16 cellular contexts compared by ENCODE assay signal in the genomic region with DNA sequence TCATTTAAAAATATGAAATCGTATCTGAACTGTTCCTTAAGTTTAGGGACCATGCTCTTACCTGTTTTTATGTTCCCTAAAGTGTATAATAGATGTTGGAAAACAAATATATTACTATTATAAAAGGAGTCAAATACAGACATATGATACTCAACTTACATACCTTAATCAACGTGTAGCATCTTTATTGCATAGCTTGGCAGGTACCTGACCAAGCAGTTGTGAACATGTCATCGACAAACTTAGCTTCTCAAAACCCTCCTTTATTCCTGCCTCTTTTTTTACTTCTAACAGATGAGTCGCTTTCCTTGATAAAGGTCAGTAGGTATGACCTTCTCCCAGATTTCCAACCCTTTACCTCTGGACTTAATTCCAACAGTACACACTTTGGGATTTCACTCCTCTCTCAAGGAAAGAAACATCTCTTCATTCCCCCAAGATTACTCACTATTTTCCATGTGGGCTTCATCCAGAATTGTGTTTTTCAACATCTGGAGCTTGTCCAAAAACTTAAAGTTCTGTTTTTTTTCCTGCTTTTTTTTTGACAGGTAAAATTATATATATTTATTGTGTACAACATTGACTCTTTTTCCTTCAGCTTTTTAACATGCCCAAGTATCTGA. TPM values are rescaled to one million over a fixed set of nuclear protein-coding genes. Genes with fewer than 3 reads are reported as not detected.
DNase-seq lines count a peak whose midpoint lies in the region; ATAC-seq and TF ChIP-seq lines count a peak whose summit lies in the region.
"Had no signal": no experiment of that assay in that cellular context is flagged by ENCODE, and none has a peak within 500 bp of the region (broad histone marks: within the 10 kb centered on the region; RNA-seq: fewer than 3 reads in every experiment).

No MANE protein-coding gene starts in this region.

- peak overlapping the region; percentile 15 for H3K9ac ChIP-seq in adipocyte (ENCODE audit: low read length)

- no peaks in the 10 kb centered on the region for H3K9me3 Mint-ChIP-seq in natural killer cell
- no peaks in the 10 kb centered on the region for H3K9me3 Mint-ChIP-seq in natural killer cell treated with Interleukin-12 subunit alpha and Interleukin-12 subunit beta and Interleukin-15 and Interleukin-18, amount 100 ng/mL, for 72 hours
- H3K9me3 Mint-ChIP-seq: activated CD4-positive, alpha-beta T cell treated with anti-CD3 and anti-CD28 coated beads, Interleukin-2, amount 10 ng/mL, durations not matched to agents 7 days and 5 days; activated T-cell treated with anti-CD3 and anti-CD28 coated beads, Interleukin-2, amount 50 U/mL, for 4 hours; naive B cell had no signal

- H3K27me3 Mint-ChIP-seq in natural killer cell (ENCODE audit: low read depth in 2 of 2): no peaks in the 10 kb centered on the region
- H3K27me3 Mint-ChIP-seq in natural killer cell treated with Interleukin-12 subunit alpha and Interleukin-12 subunit beta and Interleukin-15 and Interleukin-18, amount 100 ng/mL, for 72 hours: no peaks in the 10 kb centered on the region
- H3K27me3 Mint-ChIP-seq: activated CD4-positive, alpha-beta T cell treated with anti-CD3 and anti-CD28 coated beads, Interleukin-2, amount 10 ng/mL, durations not matched to agents 7 days and 5 days; naive B cell had no signal

- H3K27ac ChIP-seq in foreskin keratinocyte: no peak overlapping the region
- H3K27ac ChIP-seq: SJCRH30, thyroid gland had no signal

- no peaks in the 10 kb centered on the region for H3K27me3 ChIP-seq in adipocyte (replicated peaks; ENCODE audit: control insufficient read depth, insufficient read depth, low read length)
- no peaks in the 10 kb centered on the region for H3K27me3 ChIP-seq in foreskin keratinocyte
- H3K27me3 ChIP-seq: SJCRH30, thyroid gland had no signal

- no peaks in the 10 kb centered on the region for H3K9me3 ChIP-seq in adipocyte (ENCODE audit: control insufficient read depth, low read length)
- H3K9me3 ChIP-seq: Caco-2, SJCRH30, thyroid gland had no signal

- H3K36me3 ChIP-seq in adipocyte (ENCODE audit: control insufficient read depth, insufficient read depth, low read length, severe bottlenecking): no peaks in the 10 kb centered on the region
- H3K36me3 ChIP-seq: SJCRH30, thyroid gland had no signal

- H3K4me1 ChIP-seq in adipocyte (ENCODE audit: control insufficient read depth, insufficient read depth, low read length): peaks cover 52% of the 10 kb centered on the region
- H3K4me1 ChIP-seq in foreskin keratinocyte: peaks cover 12% of the 10 kb centered on the region

- no peak overlapping the region for H3K4me3 Mint-ChIP-seq in natural killer cell
- no peak overlapping the region for H3K4me3 Mint-ChIP-seq in natural killer cell treated with Interleukin-12 subunit alpha and Interleukin-12 subunit beta and Interleukin-15 and Interleukin-18, amount 100 ng/mL, for 72 hours
- H3K4me3 Mint-ChIP-seq: activated CD4-positive, alpha-beta T cell treated with anti-CD3 and anti-CD28 coated beads, Interleukin-2, amount 10 ng/mL, durations not matched to agents 7 days and 5 days; activated T-cell treated with anti-CD3 and anti-CD28 coated beads, Interleukin-2, amount 50 U/mL, for 4 hours had no signal

- H3K27ac Mint-ChIP-seq in natural killer cell: peak overlapping the region; percentile 20 to 59
- H3K27ac Mint-ChIP-seq in natural killer cell treated with Interleukin-12 subunit alpha and Interleukin-12 subunit beta and Interleukin-15 and Interleukin-18, amount 100 ng/mL, for 72 hours: peak overlapping the region in 1 of 2 donors; percentile 45
- H3K27ac Mint-ChIP-seq: activated CD4-positive, alpha-beta T cell treated with anti-CD3 and anti-CD28 coated beads, Interleukin-2, amount 10 ng/mL, durations not matched to agents 7 days and 5 days had no signal

- H3K4me3 ChIP-seq in adipocyte (ENCODE audit: low read length): peak overlapping the region; percentile 23
- H3K4me3 ChIP-seq: SJCRH30, thyroid gland had no signal

- DNase-seq in natural killer cell (no peak), adipocyte (ENCODE audit: low read depth) (peak; percentile 71), foreskin keratinocyte (no peak), NCI-H2227 treated with DMSO at 0.1 percent for 48 hours (lab: John Stamatoyannopoulos, UW) (no peak), GM10266 (ENCODE audit: extremely low spot score) (no peak), NCI-H82 (lab: John Stamatoyannopoulos, UW) (no peak)
- DNase-seq in natural killer cell treated with Interleukin-12 subunit alpha and Interleukin-12 subunit beta and Interleukin-15 and Interleukin-18, amount 100 ng/mL, for 72 hours (ENCODE audit: low spot score): no peak
- DNase-seq: activated CD4-positive, alpha-beta T cell treated with anti-CD3 and anti-CD28 coated beads, Interleukin-2, amount 10 ng/mL, durations not matched to agents 7 days and 5 days; activated T-cell treated with anti-CD3 and anti-CD28 coated beads, Interleukin-2, amount 50 U/mL, for 4 hours; Caco-2; naive B cell; SJCRH30; stimulated activated CD4-positive, alpha-beta T cell treated with anti-CD3 and anti-CD28 coated beads, Interleukin-4, amount 100 ng/mL, for 1 hour; T1000; thyroid gland had no signal

- TF ChIP-seq CTCF in natural killer cell (IDR thresholded peaks at IDR 0.05): no peak
- no peak for TF ChIP-seq CTCF in foreskin keratinocyte (conservative IDR thresholded peaks at IDR 0.05)
- no peak for TF ChIP-seq CTCF in GM10266 (IDR thresholded peaks at IDR 0.05; ENCODE audit: control insufficient read depth, insufficient read depth, low read depth, missing control alignments)

- intact Hi-C loops in natural killer cell (cut with micrococcal nuclease): no loop called here

- ATAC-seq in natural killer cell: no peak
- no peak for ATAC-seq in natural killer cell treated with Interleukin-12 subunit alpha and Interleukin-12 subunit beta and Interleukin-15 and Interleukin-18, amount 100 ng/mL, for 72 hours
- peak; percentile 24 for ATAC-seq in foreskin keratinocyte
- no peak for ATAC-seq in GM21360 (IDR thresholded peaks at IDR 0.05; ENCODE audit: unreplicated experiment)
- ATAC-seq: activated T-cell treated with anti-CD3 and anti-CD28 coated beads, Interleukin-2, amount 50 U/mL, for 4 hours had no signal

- H3K4me1 Mint-ChIP-seq in natural killer cell: peaks cover 27 to 37% of the 10 kb centered on the region in 2 donors
- H3K4me1 Mint-ChIP-seq in natural killer cell treated with Interleukin-12 subunit alpha and Interleukin-12 subunit beta and Interleukin-15 and Interleukin-18, amount 100 ng/mL, for 72 hours (ENCODE audit: low read depth in 2 of 2): peaks cover 19 to 23% of the 10 kb centered on the region in 2 donors

- no peaks in the 10 kb centered on the region for H3K36me3 Mint-ChIP-seq in natural killer cell
- H3K36me3 Mint-ChIP-seq in natural killer cell treated with Interleukin-12 subunit alpha and Interleukin-12 subunit beta and Interleukin-15 and Interleukin-18, amount 100 ng/mL, for 72 hours: no peaks in the 10 kb centered on the region
- H3K36me3 Mint-ChIP-seq: naive B cell had no signal

RNA-seq across cellular contexts. Expression of a gene that starts 11.9 kb away (rescaled TPM):
- total RNA-seq in natural killer cell (10 to 100 TPM; 80.6 to 92.9 (median 87.7) TPM), foreskin keratinocyte (39.5 and 44.6 TPM in 2 replicates)
- total RNA-seq in natural killer cell treated with Interleukin-12 subunit alpha and Interleukin-12 subunit beta and Interleukin-15 and Interleukin-18, amount 100 ng/mL, for 72 hours: 10 to 100 TPM; 39.1 to 60.3 TPM
- polyA plus RNA-seq in foreskin keratinocyte: 4.5 and 5.2 TPM in 2 replicates
